1 cellular context compared by ENCODE assay signal in genomic region chr7:157854066-157854891, GRCh38.
TF ChIP-seq lines count a peak whose summit lies in the region.

No MANE protein-coding gene starts in this region.

TF ChIP-seq in liver, 16 proteins besides CTCF, POLR2A, EP300 and RAD21 (continued from another document):
- no peak for TF ChIP-seq FOXA1 (IDR thresholded peaks at IDR 0.05)
- TF ChIP-seq ZBTB33 (IDR thresholded peaks at IDR 0.05): no peak
- peak; percentile 84 for TF ChIP-seq SP1 (IDR thresholded peaks at IDR 0.05)
- TF ChIP-seq EGR1 (IDR thresholded peaks at IDR 0.05; ENCODE audit: low read depth in 2 of 2): peak; percentile 41 to 69
